ENCODE assay signal across 1 cellular context in the genomic region with DNA sequence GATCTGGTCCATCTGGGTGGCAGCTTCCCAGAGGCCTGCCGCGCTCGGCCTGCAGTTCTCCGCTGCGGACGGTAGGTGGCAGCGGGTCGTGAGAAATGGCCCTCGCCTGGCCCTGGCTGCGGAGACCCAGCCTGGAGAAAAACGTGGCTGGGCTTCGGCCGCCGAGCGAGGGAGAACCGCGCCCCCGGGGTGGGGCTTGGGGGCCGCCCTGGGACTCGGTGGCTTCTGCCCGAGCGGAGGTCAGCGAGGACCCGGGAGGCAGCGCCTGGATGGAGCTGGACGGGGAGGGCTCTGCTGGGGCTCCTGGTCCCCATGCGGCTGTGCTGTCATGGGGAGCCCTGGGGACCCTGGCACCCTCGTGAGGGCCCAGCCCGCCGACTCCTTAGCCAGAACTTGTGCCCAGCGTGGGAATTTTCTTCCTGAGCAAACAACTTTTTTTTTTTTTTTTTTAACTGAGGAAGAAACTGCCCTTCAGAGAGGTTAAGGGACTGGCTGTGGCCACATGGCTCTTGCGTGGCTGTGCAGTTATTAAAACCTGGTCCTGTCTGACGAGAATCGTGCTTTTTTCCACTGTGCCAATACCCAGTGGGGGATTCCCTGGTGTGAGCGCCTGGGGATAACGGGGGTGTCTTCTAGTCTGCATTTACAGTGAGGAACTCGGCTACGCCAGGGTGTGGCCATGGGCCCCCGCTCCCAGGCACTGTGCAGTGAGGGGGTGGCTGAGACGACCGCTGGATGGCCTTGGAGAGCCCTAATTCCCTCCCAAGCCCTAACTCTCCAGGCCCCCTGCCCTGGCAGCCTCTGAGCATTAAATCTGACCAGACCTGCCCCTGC.
A peak's percentile ranks its signal among the peaks of the same experiment; 100 is the strongest.
TF ChIP-seq lines count a peak whose summit lies in the region.

No MANE protein-coding gene starts in this region.

TF ChIP-seq in K562, 482 proteins besides CTCF, POLR2A, EP300 and RAD21 (continued from another document and continues in another):
- TF ChIP-seq, protein P1, sequence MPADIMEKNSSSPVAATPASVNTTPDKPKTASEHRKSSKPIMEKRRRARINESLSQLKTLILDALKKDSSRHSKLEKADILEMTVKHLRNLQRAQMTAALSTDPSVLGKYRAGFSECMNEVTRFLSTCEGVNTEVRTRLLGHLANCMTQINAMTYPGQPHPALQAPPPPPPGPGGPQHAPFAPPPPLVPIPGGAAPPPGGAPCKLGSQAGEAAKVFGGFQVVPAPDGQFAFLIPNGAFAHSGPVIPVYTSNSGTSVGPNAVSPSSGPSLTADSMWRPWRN (IDR thresholded peaks at IDR 0.05; ENCODE audit: low read depth), result no peak
- TF ChIP-seq DPF2 (IDR thresholded peaks at IDR 0.05) (peak; percentile 98), ZNF766 (CRISPR knock-in tag; conservative IDR thresholded peaks at IDR 0.05) (no peak), ESRRA (IDR thresholded peaks at IDR 0.05; ENCODE audit: borderline replicate concordance, low read depth) (peak; percentile 41; the same call in 1 of the 2 replicates), NR4A1 (CRISPR knock-in tag; IDR thresholded peaks at IDR 0.05) (no peak), NR4A1 (tag; IDR thresholded peaks at IDR 0.05) (no peak), HMG20A (CRISPR knock-in tag; conservative IDR thresholded peaks at IDR 0.05) (no peak), TEAD1 (CRISPR knock-in tag; IDR thresholded peaks at IDR 0.05) (no peak; a peak in 1 of 4 replicates), ZKSCAN3 (CRISPR knock-in tag; IDR thresholded peaks at IDR 0.05) (no peak), SRSF7 (optimal IDR thresholded peaks at IDR 0.05; ENCODE audit: low read depth, low read length) (no peak), MXI1 (IDR thresholded peaks at IDR 0.05; ENCODE audit: low read depth, low read length) (0 out of 2 replicates have a peak, but pooled peaks have one; percentile 25), TEAD4 (IDR thresholded peaks at IDR 0.05; ENCODE audit: low read length) (0 out of 2 replicates have a peak, but pooled peaks have one; percentile 15), TEAD4 (CRISPR knock-in tag; IDR thresholded peaks at IDR 0.05; ENCODE audit: borderline replicate concordance) (no peak), MCM2 (IDR thresholded peaks at IDR 0.05; ENCODE audit: low read depth) (no peak), ZSCAN32 (CRISPR knock-in tag; IDR thresholded peaks at IDR 0.05) (no peak), BMI1 (IDR thresholded peaks at IDR 0.05; ENCODE audit: low read length) (no peak), ZNF445 (CRISPR knock-in tag; IDR thresholded peaks at IDR 0.05; ENCODE audit: low read depth) (no peak), SMAD3 (CRISPR knock-in tag; conservative IDR thresholded peaks at IDR 0.05) (no peak), HEY1 (CRISPR knock-in tag; IDR thresholded peaks at IDR 0.05; ENCODE audit: borderline replicate concordance) (no peak), GABPB1 (CRISPR knock-in tag; IDR thresholded peaks at IDR 0.05) (no peak), TCF7L2 (IDR thresholded peaks at IDR 0.05; ENCODE audit: low read depth, low read length) (no peak), KAT8 (IDR thresholded peaks at IDR 0.05; ENCODE audit: low read depth) (no peak), ZNF778 (CRISPR knock-in tag; IDR thresholded peaks at IDR 0.05) (no peak), YY1 (IDR thresholded peaks at IDR 0.05; ENCODE audit: borderline replicate concordance in 1 of 3, control insufficient read depth in 1 of 3, extremely low read depth in 1 of 3, insufficient read depth in 3 of 3, insufficient read length in 1 of 3, insufficient replicate concordance in 2 of 3, low read depth in 1 of 3, low read length in 2 of 3) (peak in 2 of 3 experiments; percentile 47 to 49), HDAC8 (tag; IDR thresholded peaks at IDR 0.05) (no peak), HSF4 (CRISPR knock-in tag; IDR thresholded peaks at IDR 0.05; ENCODE audit: borderline replicate concordance) (no peak), NRF1 (conservative IDR thresholded peaks at IDR 0.05 in 1 of 2, IDR thresholded peaks at IDR 0.05 in 1 of 2) (peak in 1 of 2 experiments; percentile 19; a peak in 1 of 4 replicates)
- TF ChIP-seq, protein P2, sequence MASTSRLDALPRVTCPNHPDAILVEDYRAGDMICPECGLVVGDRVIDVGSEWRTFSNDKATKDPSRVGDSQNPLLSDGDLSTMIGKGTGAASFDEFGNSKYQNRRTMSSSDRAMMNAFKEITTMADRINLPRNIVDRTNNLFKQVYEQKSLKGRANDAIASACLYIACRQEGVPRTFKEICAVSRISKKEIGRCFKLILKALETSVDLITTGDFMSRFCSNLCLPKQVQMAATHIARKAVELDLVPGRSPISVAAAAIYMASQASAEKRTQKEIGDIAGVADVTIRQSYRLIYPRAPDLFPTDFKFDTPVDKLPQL (IDR thresholded peaks at IDR 0.05; ENCODE audit: extremely low read depth, insufficient read length), result no peak
- TF ChIP-seq, protein P3, sequence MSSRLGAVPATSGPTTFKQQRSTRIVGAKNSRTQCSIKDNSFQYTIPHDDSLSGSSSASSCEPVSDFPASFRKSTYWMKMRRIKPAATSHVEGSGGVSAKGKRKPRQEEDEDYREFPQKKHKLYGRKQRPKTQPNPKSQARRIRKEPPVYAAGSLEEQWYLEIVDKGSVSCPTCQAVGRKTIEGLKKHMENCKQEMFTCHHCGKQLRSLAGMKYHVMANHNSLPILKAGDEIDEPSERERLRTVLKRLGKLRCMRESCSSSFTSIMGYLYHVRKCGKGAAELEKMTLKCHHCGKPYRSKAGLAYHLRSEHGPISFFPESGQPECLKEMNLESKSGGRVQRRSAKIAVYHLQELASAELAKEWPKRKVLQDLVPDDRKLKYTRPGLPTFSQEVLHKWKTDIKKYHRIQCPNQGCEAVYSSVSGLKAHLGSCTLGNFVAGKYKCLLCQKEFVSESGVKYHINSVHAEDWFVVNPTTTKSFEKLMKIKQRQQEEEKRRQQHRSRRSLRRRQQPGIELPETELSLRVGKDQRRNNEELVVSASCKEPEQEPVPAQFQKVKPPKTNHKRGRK (tag; IDR thresholded peaks at IDR 0.05), result no peak
- TF ChIP-seq, protein P4, sequence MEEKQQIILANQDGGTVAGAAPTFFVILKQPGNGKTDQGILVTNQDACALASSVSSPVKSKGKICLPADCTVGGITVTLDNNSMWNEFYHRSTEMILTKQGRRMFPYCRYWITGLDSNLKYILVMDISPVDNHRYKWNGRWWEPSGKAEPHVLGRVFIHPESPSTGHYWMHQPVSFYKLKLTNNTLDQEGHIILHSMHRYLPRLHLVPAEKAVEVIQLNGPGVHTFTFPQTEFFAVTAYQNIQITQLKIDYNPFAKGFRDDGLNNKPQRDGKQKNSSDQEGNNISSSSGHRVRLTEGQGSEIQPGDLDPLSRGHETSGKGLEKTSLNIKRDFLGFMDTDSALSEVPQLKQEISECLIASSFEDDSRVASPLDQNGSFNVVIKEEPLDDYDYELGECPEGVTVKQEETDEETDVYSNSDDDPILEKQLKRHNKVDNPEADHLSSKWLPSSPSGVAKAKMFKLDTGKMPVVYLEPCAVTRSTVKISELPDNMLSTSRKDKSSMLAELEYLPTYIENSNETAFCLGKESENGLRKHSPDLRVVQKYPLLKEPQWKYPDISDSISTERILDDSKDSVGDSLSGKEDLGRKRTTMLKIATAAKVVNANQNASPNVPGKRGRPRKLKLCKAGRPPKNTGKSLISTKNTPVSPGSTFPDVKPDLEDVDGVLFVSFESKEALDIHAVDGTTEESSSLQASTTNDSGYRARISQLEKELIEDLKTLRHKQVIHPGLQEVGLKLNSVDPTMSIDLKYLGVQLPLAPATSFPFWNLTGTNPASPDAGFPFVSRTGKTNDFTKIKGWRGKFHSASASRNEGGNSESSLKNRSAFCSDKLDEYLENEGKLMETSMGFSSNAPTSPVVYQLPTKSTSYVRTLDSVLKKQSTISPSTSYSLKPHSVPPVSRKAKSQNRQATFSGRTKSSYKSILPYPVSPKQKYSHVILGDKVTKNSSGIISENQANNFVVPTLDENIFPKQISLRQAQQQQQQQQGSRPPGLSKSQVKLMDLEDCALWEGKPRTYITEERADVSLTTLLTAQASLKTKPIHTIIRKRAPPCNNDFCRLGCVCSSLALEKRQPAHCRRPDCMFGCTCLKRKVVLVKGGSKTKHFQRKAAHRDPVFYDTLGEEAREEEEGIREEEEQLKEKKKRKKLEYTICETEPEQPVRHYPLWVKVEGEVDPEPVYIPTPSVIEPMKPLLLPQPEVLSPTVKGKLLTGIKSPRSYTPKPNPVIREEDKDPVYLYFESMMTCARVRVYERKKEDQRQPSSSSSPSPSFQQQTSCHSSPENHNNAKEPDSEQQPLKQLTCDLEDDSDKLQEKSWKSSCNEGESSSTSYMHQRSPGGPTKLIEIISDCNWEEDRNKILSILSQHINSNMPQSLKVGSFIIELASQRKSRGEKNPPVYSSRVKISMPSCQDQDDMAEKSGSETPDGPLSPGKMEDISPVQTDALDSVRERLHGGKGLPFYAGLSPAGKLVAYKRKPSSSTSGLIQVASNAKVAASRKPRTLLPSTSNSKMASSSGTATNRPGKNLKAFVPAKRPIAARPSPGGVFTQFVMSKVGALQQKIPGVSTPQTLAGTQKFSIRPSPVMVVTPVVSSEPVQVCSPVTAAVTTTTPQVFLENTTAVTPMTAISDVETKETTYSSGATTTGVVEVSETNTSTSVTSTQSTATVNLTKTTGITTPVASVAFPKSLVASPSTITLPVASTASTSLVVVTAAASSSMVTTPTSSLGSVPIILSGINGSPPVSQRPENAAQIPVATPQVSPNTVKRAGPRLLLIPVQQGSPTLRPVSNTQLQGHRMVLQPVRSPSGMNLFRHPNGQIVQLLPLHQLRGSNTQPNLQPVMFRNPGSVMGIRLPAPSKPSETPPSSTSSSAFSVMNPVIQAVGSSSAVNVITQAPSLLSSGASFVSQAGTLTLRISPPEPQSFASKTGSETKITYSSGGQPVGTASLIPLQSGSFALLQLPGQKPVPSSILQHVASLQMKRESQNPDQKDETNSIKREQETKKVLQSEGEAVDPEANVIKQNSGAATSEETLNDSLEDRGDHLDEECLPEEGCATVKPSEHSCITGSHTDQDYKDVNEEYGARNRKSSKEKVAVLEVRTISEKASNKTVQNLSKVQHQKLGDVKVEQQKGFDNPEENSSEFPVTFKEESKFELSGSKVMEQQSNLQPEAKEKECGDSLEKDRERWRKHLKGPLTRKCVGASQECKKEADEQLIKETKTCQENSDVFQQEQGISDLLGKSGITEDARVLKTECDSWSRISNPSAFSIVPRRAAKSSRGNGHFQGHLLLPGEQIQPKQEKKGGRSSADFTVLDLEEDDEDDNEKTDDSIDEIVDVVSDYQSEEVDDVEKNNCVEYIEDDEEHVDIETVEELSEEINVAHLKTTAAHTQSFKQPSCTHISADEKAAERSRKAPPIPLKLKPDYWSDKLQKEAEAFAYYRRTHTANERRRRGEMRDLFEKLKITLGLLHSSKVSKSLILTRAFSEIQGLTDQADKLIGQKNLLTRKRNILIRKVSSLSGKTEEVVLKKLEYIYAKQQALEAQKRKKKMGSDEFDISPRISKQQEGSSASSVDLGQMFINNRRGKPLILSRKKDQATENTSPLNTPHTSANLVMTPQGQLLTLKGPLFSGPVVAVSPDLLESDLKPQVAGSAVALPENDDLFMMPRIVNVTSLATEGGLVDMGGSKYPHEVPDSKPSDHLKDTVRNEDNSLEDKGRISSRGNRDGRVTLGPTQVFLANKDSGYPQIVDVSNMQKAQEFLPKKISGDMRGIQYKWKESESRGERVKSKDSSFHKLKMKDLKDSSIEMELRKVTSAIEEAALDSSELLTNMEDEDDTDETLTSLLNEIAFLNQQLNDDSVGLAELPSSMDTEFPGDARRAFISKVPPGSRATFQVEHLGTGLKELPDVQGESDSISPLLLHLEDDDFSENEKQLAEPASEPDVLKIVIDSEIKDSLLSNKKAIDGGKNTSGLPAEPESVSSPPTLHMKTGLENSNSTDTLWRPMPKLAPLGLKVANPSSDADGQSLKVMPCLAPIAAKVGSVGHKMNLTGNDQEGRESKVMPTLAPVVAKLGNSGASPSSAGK (IDR thresholded peaks at IDR 0.05), result peak; percentile 23; the same call in 1 of the 2 replicates
- TF ChIP-seq, protein P5, sequence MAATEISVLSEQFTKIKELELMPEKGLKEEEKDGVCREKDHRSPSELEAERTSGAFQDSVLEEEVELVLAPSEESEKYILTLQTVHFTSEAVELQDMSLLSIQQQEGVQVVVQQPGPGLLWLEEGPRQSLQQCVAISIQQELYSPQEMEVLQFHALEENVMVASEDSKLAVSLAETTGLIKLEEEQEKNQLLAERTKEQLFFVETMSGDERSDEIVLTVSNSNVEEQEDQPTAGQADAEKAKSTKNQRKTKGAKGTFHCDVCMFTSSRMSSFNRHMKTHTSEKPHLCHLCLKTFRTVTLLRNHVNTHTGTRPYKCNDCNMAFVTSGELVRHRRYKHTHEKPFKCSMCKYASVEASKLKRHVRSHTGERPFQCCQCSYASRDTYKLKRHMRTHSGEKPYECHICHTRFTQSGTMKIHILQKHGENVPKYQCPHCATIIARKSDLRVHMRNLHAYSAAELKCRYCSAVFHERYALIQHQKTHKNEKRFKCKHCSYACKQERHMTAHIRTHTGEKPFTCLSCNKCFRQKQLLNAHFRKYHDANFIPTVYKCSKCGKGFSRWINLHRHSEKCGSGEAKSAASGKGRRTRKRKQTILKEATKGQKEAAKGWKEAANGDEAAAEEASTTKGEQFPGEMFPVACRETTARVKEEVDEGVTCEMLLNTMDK (IDR thresholded peaks at IDR 0.05; ENCODE audit: borderline replicate concordance, insufficient read depth, low read depth, low read length, poor library complexity, severe bottlenecking), result no peak
- TF ChIP-seq, protein P6, sequence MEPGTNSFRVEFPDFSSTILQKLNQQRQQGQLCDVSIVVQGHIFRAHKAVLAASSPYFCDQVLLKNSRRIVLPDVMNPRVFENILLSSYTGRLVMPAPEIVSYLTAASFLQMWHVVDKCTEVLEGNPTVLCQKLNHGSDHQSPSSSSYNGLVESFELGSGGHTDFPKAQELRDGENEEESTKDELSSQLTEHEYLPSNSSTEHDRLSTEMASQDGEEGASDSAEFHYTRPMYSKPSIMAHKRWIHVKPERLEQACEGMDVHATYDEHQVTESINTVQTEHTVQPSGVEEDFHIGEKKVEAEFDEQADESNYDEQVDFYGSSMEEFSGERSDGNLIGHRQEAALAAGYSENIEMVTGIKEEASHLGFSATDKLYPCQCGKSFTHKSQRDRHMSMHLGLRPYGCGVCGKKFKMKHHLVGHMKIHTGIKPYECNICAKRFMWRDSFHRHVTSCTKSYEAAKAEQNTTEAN (CRISPR knock-in tag; IDR thresholded peaks at IDR 0.05), result no peak
- TF ChIP-seq, protein P7, sequence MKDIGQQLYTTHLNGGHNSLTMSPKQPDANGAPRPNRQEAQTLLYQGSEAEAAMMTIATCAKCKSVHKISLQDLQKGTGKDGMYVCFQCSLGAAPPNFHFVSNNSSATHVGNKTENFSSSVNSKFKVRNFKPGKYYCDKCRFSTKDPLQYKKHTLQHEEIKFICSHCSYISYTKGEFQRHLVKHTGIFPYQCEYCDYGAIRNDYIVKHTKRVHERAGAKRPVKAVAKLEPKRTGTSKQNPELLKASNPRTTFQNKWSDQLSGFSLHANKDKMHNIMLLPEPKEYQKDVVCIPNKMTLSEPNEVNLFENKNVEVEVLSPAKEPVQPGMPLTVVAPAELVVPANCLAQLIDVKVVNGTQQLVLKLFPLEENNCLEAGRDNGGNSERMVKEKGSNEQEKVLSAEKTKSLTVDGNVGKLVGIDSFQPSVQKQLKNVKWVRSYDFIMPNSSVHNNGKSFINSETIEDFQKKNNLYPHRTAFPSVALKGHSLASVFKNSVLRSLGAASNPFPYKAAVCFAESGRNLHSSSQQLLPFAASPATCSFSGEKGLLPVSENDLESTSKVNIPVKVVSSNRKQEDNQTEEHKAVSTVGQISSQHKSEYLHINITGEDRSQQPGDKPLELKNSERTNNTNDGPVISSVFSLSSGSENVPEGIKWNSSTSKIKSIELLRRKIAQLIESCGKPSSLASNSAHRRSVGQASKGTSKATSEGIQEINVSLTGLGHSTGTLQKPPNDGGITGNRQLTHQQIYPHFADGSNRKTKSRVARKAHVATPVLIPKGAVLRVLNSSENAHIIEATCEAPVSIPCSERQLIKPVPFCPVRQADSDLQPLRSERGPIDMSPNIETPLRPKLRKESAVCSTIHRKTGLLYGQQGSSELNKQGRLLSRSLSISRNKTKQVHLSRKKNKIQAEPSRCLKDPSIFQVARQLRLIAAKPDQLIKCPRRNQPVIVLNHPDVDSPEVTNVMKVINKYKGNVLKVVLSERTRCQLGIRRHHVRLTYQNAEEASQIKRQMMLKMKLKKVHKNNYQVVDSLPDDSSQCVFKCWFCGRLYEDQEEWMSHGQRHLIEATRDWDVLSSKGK (CRISPR knock-in tag; IDR thresholded peaks at IDR 0.05), result no peak
